Comparison of ENCODE assay signal across 36 cellular contexts in genomic region chr9:92019658-92020057, GRCh38.
"Had no signal": no experiment of that assay in that cellular context is flagged by ENCODE, and none has a peak within 500 bp of the region (broad histone marks: within the 10 kb centered on the region; RNA-seq: fewer than 3 reads in every experiment).

No MANE protein-coding gene starts in this region.

- DNase-seq: activated CD4-positive, alpha-beta memory T cell treated with anti-CD3 and anti-CD28 coated beads for 36 hours; activated CD4-positive, alpha-beta T cell treated with anti-CD3 and anti-CD28 coated beads for 36 hours; activated CD4-positive, alpha-beta T cell treated with anti-CD3 and anti-CD28 coated beads, Interleukin-2, amount 10 ng/mL, durations not matched to agents 24 days and 14 days; activated CD4-positive, CD25-positive, alpha-beta regulatory T cell; activated CD4-positive, CD25-positive, alpha-beta regulatory T cell treated with anti-CD3 and anti-CD28 coated beads, Interleukin-2, amount 50 U/mL, for 72 hours; activated CD8-positive, alpha-beta memory T cell treated with anti-CD3 and anti-CD28 coated beads, Interleukin-2, amount 10 ng/mL, durations not matched to agents 7 days and 5 days; activated CD8-positive, alpha-beta memory T cell treated with anti-CD3 and anti-CD28 coated beads, Interleukin-2, amount 50 U/mL, for 4 hours; activated CD8-positive, alpha-beta T cell treated with anti-CD3 and anti-CD28 coated beads, Interleukin-2, amount 10 ng/mL, durations not matched to agents 7 days and 5 days; activated effector memory CD4-positive, alpha-beta T cell treated with anti-CD3 and anti-CD28 coated beads, Interleukin-2, amount 50 U/mL, for 16 hours; activated naive CD4-positive, alpha-beta T cell treated with anti-CD3 and anti-CD28 coated beads for 36 hours; activated naive CD8-positive, alpha-beta T cell treated with anti-CD3 and anti-CD28 coated beads, Interleukin-2, amount 10 ng/mL, durations not matched to agents 7 days and 5 days; activated T-cell treated with anti-CD3 and anti-CD28 coated beads, Interleukin-2, amount 50 U/mL, for 1 hour; activated T-cell treated with anti-CD3 and anti-CD28 coated beads, Interleukin-2, amount 50 U/mL, for 48 hours; brain microvascular endothelial cell; caudate nucleus; cortex of kidney; dermis blood vessel endothelial cell; effector CD4-positive, alpha-beta T cell; effector memory CD8-positive, alpha-beta T cell; esophagus squamous epithelium; foreskin melanocyte; head of caudate nucleus; T-helper 1 cell; T-helper 17 cell; T1000; WERI-Rb-1 had no signal

- H3K27me3 ChIP-seq: ascending aorta, brain microvascular endothelial cell, esophagus squamous epithelium, gastroesophageal sphincter had no signal

- H3K27me3 Mint-ChIP-seq: activated CD4-positive, alpha-beta memory T cell treated with anti-CD3 and anti-CD28 coated beads for 36 hours; activated naive CD4-positive, alpha-beta T cell treated with anti-CD3 and anti-CD28 coated beads, Interleukin-2, amount 50 U/mL, for 24 hours had no signal

- H3K4me1 Mint-ChIP-seq: activated CD4-positive, alpha-beta T cell treated with anti-CD3 and anti-CD28 coated beads for 36 hours; activated CD4-positive, alpha-beta T cell treated with anti-CD3 and anti-CD28 coated beads, Interleukin-2, amount 10 ng/mL, durations not matched to agents 24 days and 14 days; activated CD8-positive, alpha-beta memory T cell treated with anti-CD3 and anti-CD28 coated beads, Interleukin-2, amount 10 ng/mL, durations not matched to agents 7 days and 5 days; activated naive CD4-positive, alpha-beta T cell treated with anti-CD3 and anti-CD28 coated beads, Interleukin-2, amount 50 U/mL, for 24 hours; activated naive CD8-positive, alpha-beta T cell treated with anti-CD3 and anti-CD28 coated beads, Interleukin-2, amount 10 ng/mL, durations not matched to agents 7 days and 5 days; T-helper 17 cell had no signal

- H3K9me3 ChIP-seq: esophagus squamous epithelium had no signal

- FAIRE-seq: colon, endometrium, endothelial cell of umbilical vein had no signal

- H3K4me1 ChIP-seq: ascending aorta, esophagus squamous epithelium, gastroesophageal sphincter had no signal

- H3K27ac ChIP-seq: ascending aorta, brain microvascular endothelial cell, epithelial cell of prostate, esophagus squamous epithelium, gastroesophageal sphincter, WERI-Rb-1 had no signal

- H3K4me3 ChIP-seq: ascending aorta, esophagus squamous epithelium, gastroesophageal sphincter had no signal

- ATAC-seq: activated CD4-positive, alpha-beta T cell treated with anti-CD3 and anti-CD28 coated beads for 36 hours; activated CD8-positive, alpha-beta memory T cell treated with anti-CD3 and anti-CD28 coated beads, Interleukin-2, amount 10 ng/mL, durations not matched to agents 7 days and 5 days; activated CD8-positive, alpha-beta T cell treated with anti-CD3 and anti-CD28 coated beads, Interleukin-2, amount 10 ng/mL, durations not matched to agents 7 days and 5 days; effector memory CD8-positive, alpha-beta T cell; gastroesophageal sphincter; T-helper 17 cell had no signal

- H3K27ac Mint-ChIP-seq: activated CD4-positive, alpha-beta memory T cell treated with anti-CD3 and anti-CD28 coated beads for 36 hours; activated CD4-positive, alpha-beta T cell treated with anti-CD3 and anti-CD28 coated beads for 36 hours; activated CD4-positive, alpha-beta T cell treated with anti-CD3 and anti-CD28 coated beads, Interleukin-2, amount 10 ng/mL, durations not matched to agents 24 days and 14 days; activated CD8-positive, alpha-beta memory T cell treated with anti-CD3 and anti-CD28 coated beads, Interleukin-2, amount 10 ng/mL, durations not matched to agents 7 days and 5 days; activated CD8-positive, alpha-beta T cell treated with anti-CD3 and anti-CD28 coated beads, Interleukin-2, amount 10 ng/mL, durations not matched to agents 7 days and 5 days; activated naive CD4-positive, alpha-beta T cell treated with anti-CD3 and anti-CD28 coated beads for 36 hours; activated naive CD4-positive, alpha-beta T cell treated with anti-CD3 and anti-CD28 coated beads, Interleukin-2, amount 50 U/mL, for 24 hours; activated naive CD8-positive, alpha-beta T cell treated with anti-CD3 and anti-CD28 coated beads, Interleukin-2, amount 10 ng/mL, durations not matched to agents 7 days and 5 days; activated T-helper 1 cell treated with anti-CD3 and anti-CD28 coated beads, Interleukin-12 subunit alpha, Interleukin-12 subunit beta, Interleukin-2, Interleukin-4 antibody, amounts not matched to agents 30 ng/mL and 10 ng/mL and 1 ng/mL, durations not matched to agents 14 hours and 24 hours and 36 hours; activated T-helper 2 cell treated with anti-CD3 and anti-CD28 coated beads, Interferon-gamma antibody, Interleukin-2, Interleukin-4, amounts not matched to agents 10 μg/mL and 5 μg/mL and 100 μg/mL, durations not matched to agents 14 hours and 24 hours and 36 hours; effector memory CD8-positive, alpha-beta T cell; T-helper 17 cell; T-helper 2 cell treated with Interferon-gamma antibody and Interleukin-4, amounts not matched to agents 5 μg/mL and 100 μg/mL, for 36 hours had no signal

- H3K4me3 Mint-ChIP-seq: activated CD4-positive, alpha-beta memory T cell treated with anti-CD3 and anti-CD28 coated beads for 36 hours; activated CD4-positive, alpha-beta T cell treated with anti-CD3 and anti-CD28 coated beads for 36 hours; activated CD4-positive, alpha-beta T cell treated with anti-CD3 and anti-CD28 coated beads, Interleukin-2, amount 10 ng/mL, durations not matched to agents 24 days and 14 days; activated CD8-positive, alpha-beta memory T cell treated with anti-CD3 and anti-CD28 coated beads, Interleukin-2, amount 10 ng/mL, durations not matched to agents 7 days and 5 days; activated CD8-positive, alpha-beta T cell treated with anti-CD3 and anti-CD28 coated beads, Interleukin-2, amount 10 ng/mL, durations not matched to agents 7 days and 5 days; activated naive CD4-positive, alpha-beta T cell treated with anti-CD3 and anti-CD28 coated beads for 36 hours; activated naive CD4-positive, alpha-beta T cell treated with anti-CD3 and anti-CD28 coated beads, Interleukin-2, amount 50 U/mL, for 24 hours; activated naive CD8-positive, alpha-beta T cell treated with anti-CD3 and anti-CD28 coated beads, Interleukin-2, amount 10 ng/mL, durations not matched to agents 7 days and 5 days; activated T-helper 1 cell treated with anti-CD3 and anti-CD28 coated beads, Interleukin-12 subunit alpha, Interleukin-12 subunit beta, Interleukin-2, Interleukin-4 antibody, amounts not matched to agents 30 ng/mL and 10 ng/mL and 1 ng/mL, durations not matched to agents 14 hours and 24 hours and 36 hours; effector memory CD8-positive, alpha-beta T cell; T-helper 17 cell; T-helper 2 cell treated with Interferon-gamma antibody and Interleukin-4, amounts not matched to agents 5 μg/mL and 100 μg/mL, for 36 hours had no signal

- H3K36me3 Mint-ChIP-seq: activated CD8-positive, alpha-beta memory T cell treated with anti-CD3 and anti-CD28 coated beads, Interleukin-2, amount 10 ng/mL, durations not matched to agents 7 days and 5 days; activated naive CD8-positive, alpha-beta T cell treated with anti-CD3 and anti-CD28 coated beads, Interleukin-2, amount 10 ng/mL, durations not matched to agents 7 days and 5 days had no signal

- H3K36me3 ChIP-seq: ascending aorta, brain microvascular endothelial cell, esophagus squamous epithelium, gastroesophageal sphincter, WERI-Rb-1 had no signal
